In the genomic region with DNA sequence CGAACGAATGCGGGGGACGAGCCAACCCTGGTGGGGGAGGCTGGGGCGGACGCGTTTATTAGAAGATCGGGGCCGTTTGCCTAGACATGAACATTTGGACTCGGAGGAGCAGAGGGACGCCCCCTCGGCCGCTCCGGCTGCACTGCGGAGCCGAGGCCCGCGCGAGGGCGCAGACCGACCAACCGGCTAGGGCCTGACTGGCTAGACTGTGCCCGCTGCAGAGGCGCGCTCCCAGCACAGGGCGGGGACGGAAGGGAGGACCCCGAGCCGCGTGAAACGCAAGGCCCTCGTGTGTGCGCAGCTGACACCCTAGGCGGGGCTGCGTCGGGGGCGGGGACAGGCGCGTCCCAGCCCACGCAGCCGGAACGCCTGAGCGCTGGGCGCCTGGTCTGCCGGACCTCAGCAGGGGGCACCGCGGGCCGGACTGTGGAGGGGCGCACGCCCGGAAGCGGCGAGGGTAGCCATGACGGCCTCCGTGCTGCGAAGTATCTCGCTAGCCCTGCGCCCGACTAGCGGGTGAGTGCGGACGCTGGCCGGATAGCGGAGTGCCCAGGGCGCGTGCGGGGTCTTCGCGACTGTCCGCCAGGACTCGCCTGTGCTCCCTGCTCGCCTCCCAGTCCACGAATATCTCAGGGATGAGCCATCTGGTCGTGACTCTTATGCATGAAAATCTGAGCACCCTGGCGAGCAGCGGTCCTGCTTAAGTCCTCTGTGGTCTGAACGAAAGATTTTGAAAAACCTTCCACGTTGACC, we compare ENCODE assay signal across 1 cellular context.
A peak's percentile ranks its signal among the peaks of the same experiment; 100 is the strongest.
TF ChIP-seq lines count a peak whose summit lies in the region.

A gene (plus strand): TSS at position 454 of the 753 bp plus-strand sequence. CDS start 10 bp downstream, at position 464.

TF ChIP-seq in HEK293, 187 proteins besides CTCF, POLR2A, EP300 and RAD21 (continued from another document and continues in another):
- TF ChIP-seq, protein P1, sequence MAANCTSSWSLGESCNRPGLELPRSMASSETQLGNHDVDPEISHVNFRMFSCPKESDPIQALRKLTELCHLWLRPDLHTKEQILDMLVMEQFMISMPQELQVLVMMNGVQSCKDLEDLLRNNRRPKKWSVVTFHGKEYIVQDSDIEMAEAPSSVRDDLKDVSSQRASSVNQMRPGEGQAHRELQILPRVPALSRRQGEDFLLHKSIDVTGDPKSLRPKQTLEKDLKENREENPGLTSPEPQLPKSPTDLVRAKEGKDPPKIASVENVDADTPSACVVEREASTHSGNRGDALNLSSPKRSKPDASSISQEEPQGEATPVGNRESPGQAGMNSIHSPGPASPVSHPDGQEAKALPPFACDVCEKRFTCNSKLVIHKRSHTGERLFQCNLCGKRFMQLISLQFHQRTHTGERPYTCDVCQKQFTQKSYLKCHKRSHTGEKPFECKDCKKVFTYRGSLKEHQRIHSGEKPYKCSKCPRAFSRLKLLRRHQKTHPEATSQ (tag by site-specific recombination; IDR thresholded peaks at IDR 0.05), result peak; percentile 99
- TF ChIP-seq, protein P2, sequence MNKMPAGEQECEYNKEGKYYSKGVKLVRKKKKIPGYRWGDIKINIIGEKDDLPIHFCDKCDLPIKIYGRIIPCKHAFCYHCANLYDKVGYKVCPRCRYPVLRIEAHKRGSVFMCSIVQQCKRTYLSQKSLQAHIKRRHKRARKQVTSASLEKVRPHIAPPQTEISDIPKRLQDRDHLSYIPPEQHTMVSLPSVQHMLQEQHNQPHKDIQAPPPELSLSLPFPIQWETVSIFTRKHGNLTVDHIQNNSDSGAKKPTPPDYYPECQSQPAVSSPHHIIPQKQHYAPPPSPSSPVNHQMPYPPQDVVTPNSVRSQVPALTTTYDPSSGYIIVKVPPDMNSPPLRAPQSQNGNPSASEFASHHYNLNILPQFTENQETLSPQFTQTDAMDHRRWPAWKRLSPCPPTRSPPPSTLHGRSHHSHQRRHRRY (tag by site-specific recombination; IDR thresholded peaks at IDR 0.05), result no peak; the same call in 1 of the 2 replicates
- TF ChIP-seq, protein P3, sequence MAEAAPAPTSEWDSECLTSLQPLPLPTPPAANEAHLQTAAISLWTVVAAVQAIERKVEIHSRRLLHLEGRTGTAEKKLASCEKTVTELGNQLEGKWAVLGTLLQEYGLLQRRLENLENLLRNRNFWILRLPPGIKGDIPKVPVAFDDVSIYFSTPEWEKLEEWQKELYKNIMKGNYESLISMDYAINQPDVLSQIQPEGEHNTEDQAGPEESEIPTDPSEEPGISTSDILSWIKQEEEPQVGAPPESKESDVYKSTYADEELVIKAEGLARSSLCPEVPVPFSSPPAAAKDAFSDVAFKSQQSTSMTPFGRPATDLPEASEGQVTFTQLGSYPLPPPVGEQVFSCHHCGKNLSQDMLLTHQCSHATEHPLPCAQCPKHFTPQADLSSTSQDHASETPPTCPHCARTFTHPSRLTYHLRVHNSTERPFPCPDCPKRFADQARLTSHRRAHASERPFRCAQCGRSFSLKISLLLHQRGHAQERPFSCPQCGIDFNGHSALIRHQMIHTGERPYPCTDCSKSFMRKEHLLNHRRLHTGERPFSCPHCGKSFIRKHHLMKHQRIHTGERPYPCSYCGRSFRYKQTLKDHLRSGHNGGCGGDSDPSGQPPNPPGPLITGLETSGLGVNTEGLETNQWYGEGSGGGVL (tag by site-specific recombination; IDR thresholded peaks at IDR 0.05), result peak; percentile 19; the same call in 1 of the 2 replicates
- TF ChIP-seq SP7 (tag by site-specific recombination; IDR thresholded peaks at IDR 0.05), result peak; percentile 85
- TF ChIP-seq ZNF629 (tag by site-specific recombination; IDR thresholded peaks at IDR 0.05), result peak; percentile 74
- no peak for TF ChIP-seq MZF1 (tag by site-specific recombination; IDR thresholded peaks at IDR 0.05; ENCODE audit: borderline replicate concordance)
- TF ChIP-seq ZNF138 (tag by site-specific recombination; IDR thresholded peaks at IDR 0.05; ENCODE audit: borderline replicate concordance), result no peak
- TF ChIP-seq ZNF561 (tag by site-specific recombination; IDR thresholded peaks at IDR 0.05; ENCODE audit: borderline replicate concordance), result peak; percentile 93
- no peak for TF ChIP-seq MEIS1 (CRISPR knock-in tag; IDR thresholded peaks at IDR 0.05; ENCODE audit: borderline replicate concordance)
- TF ChIP-seq ZNF777 (tag by site-specific recombination; IDR thresholded peaks at IDR 0.05; ENCODE audit: borderline replicate concordance), result 0 out of 2 replicates have a peak, but pooled peaks have one; percentile 34
- TF ChIP-seq, protein P4, sequence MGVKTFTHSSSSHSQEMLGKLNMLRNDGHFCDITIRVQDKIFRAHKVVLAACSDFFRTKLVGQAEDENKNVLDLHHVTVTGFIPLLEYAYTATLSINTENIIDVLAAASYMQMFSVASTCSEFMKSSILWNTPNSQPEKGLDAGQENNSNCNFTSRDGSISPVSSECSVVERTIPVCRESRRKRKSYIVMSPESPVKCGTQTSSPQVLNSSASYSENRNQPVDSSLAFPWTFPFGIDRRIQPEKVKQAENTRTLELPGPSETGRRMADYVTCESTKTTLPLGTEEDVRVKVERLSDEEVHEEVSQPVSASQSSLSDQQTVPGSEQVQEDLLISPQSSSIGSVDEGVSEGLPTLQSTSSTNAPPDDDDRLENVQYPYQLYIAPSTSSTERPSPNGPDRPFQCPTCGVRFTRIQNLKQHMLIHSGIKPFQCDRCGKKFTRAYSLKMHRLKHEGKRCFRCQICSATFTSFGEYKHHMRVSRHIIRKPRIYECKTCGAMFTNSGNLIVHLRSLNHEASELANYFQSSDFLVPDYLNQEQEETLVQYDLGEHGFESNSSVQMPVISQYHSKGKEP (tag by site-specific recombination; IDR thresholded peaks at IDR 0.05), result no peak
- TF ChIP-seq, protein P5, sequence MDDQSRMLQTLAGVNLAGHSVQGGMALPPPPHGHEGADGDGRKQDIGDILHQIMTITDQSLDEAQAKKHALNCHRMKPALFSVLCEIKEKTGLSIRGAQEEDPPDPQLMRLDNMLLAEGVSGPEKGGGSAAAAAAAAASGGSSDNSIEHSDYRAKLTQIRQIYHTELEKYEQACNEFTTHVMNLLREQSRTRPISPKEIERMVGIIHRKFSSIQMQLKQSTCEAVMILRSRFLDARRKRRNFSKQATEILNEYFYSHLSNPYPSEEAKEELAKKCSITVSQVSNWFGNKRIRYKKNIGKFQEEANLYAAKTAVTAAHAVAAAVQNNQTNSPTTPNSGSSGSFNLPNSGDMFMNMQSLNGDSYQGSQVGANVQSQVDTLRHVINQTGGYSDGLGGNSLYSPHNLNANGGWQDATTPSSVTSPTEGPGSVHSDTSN (CRISPR knock-in tag; IDR thresholded peaks at IDR 0.05), result peak; percentile 87; the same call in 1 of the 2 replicates
- peak; percentile 89 for TF ChIP-seq ZXDB (tag by site-specific recombination; IDR thresholded peaks at IDR 0.05)
- TF ChIP-seq OSR2 (tag by site-specific recombination; IDR thresholded peaks at IDR 0.05), result peak; percentile 21
- TF ChIP-seq, protein P6, sequence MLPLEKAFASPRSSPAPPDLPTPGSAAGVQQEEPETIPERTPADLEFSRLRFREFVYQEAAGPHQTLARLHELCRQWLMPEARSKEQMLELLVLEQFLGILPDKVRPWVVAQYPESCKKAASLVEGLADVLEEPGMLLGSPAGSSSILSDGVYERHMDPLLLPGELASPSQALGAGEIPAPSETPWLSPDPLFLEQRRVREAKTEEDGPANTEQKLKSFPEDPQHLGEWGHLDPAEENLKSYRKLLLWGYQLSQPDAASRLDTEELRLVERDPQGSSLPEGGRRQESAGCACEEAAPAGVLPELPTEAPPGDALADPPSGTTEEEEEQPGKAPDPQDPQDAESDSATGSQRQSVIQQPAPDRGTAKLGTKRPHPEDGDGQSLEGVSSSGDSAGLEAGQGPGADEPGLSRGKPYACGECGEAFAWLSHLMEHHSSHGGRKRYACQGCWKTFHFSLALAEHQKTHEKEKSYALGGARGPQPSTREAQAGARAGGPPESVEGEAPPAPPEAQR (tag by site-specific recombination; IDR thresholded peaks at IDR 0.05), result peak; percentile 89; the same call in 1 of the 2 replicates
- peak; percentile 18; the same call in 1 of the 2 replicates for TF ChIP-seq OVOL3 (tag by site-specific recombination; IDR thresholded peaks at IDR 0.05)
- TF ChIP-seq, protein P7, sequence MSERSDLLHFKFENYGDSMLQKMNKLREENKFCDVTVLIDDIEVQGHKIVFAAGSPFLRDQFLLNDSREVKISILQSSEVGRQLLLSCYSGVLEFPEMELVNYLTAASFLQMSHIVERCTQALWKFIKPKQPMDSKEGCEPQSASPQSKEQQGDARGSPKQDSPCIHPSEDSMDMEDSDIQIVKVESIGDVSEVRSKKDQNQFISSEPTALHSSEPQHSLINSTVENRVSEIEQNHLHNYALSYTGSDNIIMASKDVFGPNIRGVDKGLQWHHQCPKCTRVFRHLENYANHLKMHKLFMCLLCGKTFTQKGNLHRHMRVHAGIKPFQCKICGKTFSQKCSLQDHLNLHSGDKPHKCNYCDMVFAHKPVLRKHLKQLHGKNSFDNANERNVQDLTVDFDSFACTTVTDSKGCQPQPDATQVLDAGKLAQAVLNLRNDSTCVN (tag by site-specific recombination; optimal IDR thresholded peaks at IDR 0.05), result peak; percentile 100
- TF ChIP-seq KLF9 (tag by site-specific recombination; IDR thresholded peaks at IDR 0.05; ENCODE audit: low read depth), result peak; percentile 93
- TF ChIP-seq ZNF510 (tag by site-specific recombination; IDR thresholded peaks at IDR 0.05; ENCODE audit: insufficient replicate concordance), result no peak
- TF ChIP-seq ZSCAN30 (tag by site-specific recombination; IDR thresholded peaks at IDR 0.05), result peak; percentile 98
- TF ChIP-seq BCL11A (tag by site-specific recombination; IDR thresholded peaks at IDR 0.05; ENCODE audit: low read depth), result peak; percentile 84
- no peak for TF ChIP-seq ZNF214 (tag by site-specific recombination; IDR thresholded peaks at IDR 0.05; ENCODE audit: borderline replicate concordance)
- TF ChIP-seq ZNF24 (tag by site-specific recombination; IDR thresholded peaks at IDR 0.05), result peak; percentile 33
- TF ChIP-seq, protein P8, sequence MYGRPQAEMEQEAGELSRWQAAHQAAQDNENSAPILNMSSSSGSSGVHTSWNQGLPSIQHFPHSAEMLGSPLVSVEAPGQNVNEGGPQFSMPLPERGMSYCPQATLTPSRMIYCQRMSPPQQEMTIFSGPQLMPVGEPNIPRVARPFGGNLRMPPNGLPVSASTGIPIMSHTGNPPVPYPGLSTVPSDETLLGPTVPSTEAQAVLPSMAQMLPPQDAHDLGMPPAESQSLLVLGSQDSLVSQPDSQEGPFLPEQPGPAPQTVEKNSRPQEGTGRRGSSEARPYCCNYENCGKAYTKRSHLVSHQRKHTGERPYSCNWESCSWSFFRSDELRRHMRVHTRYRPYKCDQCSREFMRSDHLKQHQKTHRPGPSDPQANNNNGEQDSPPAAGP (tag by site-specific recombination; IDR thresholded peaks at IDR 0.05), result peak; percentile 97
- TF ChIP-seq, protein P9, sequence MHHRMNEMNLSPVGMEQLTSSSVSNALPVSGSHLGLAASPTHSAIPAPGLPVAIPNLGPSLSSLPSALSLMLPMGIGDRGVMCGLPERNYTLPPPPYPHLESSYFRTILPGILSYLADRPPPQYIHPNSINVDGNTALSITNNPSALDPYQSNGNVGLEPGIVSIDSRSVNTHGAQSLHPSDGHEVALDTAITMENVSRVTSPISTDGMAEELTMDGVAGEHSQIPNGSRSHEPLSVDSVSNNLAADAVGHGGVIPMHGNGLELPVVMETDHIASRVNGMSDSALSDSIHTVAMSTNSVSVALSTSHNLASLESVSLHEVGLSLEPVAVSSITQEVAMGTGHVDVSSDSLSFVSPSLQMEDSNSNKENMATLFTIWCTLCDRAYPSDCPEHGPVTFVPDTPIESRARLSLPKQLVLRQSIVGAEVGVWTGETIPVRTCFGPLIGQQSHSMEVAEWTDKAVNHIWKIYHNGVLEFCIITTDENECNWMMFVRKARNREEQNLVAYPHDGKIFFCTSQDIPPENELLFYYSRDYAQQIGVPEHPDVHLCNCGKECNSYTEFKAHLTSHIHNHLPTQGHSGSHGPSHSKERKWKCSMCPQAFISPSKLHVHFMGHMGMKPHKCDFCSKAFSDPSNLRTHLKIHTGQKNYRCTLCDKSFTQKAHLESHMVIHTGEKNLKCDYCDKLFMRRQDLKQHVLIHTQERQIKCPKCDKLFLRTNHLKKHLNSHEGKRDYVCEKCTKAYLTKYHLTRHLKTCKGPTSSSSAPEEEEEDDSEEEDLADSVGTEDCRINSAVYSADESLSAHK (tag by site-specific recombination; IDR thresholded peaks at IDR 0.05), result no peak; the same call in 1 of the 2 replicates
- TF ChIP-seq BCL11B (tag by site-specific recombination; IDR thresholded peaks at IDR 0.05; ENCODE audit: low read depth), result peak; percentile 98
- TF ChIP-seq, protein P10, sequence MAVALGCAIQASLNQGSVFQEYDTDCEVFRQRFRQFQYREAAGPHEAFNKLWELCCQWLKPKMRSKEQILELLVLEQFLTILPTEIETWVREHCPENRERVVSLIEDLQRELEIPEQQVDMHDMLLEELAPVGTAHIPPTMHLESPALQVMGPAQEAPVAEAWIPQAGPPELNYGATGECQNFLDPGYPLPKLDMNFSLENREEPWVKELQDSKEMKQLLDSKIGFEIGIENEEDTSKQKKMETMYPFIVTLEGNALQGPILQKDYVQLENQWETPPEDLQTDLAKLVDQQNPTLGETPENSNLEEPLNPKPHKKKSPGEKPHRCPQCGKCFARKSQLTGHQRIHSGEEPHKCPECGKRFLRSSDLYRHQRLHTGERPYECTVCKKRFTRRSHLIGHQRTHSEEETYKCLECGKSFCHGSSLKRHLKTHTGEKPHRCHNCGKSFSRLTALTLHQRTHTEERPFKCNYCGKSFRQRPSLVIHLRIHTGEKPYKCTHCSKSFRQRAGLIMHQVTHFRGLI (tag by site-specific recombination; IDR thresholded peaks at IDR 0.05), result peak; percentile 74
- TF ChIP-seq, protein P11, sequence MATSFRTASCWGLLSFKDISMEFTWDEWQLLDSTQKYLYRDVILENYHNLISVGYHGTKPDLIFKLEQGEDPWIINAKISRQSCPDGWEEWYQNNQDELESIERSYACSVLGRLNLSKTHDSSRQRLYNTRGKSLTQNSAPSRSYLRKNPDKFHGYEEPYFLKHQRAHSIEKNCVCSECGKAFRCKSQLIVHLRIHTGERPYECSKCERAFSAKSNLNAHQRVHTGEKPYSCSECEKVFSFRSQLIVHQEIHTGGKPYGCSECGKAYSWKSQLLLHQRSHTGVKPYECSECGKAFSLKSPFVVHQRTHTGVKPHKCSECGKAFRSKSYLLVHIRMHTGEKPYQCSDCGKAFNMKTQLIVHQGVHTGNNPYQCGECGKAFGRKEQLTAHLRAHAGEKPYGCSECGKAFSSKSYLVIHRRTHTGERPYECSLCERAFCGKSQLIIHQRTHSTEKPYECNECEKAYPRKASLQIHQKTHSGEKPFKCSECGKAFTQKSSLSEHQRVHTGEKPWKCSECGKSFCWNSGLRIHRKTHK (tag by site-specific recombination; IDR thresholded peaks at IDR 0.05), result no peak
- TF ChIP-seq ZNF626 (tag by site-specific recombination; IDR thresholded peaks at IDR 0.05), result peak; percentile 86; the same call in 1 of the 2 replicates
- peak; percentile 77; the same call in 1 of the 2 replicates for TF ChIP-seq ZBTB7A (tag by site-specific recombination; IDR thresholded peaks at IDR 0.05; ENCODE audit: low read depth)
- peak; percentile 93 for TF ChIP-seq SP2 (tag by site-specific recombination; IDR thresholded peaks at IDR 0.05)
- TF ChIP-seq, protein P12, sequence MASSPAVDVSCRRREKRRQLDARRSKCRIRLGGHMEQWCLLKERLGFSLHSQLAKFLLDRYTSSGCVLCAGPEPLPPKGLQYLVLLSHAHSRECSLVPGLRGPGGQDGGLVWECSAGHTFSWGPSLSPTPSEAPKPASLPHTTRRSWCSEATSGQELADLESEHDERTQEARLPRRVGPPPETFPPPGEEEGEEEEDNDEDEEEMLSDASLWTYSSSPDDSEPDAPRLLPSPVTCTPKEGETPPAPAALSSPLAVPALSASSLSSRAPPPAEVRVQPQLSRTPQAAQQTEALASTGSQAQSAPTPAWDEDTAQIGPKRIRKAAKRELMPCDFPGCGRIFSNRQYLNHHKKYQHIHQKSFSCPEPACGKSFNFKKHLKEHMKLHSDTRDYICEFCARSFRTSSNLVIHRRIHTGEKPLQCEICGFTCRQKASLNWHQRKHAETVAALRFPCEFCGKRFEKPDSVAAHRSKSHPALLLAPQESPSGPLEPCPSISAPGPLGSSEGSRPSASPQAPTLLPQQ (tag by site-specific recombination; IDR thresholded peaks at IDR 0.05), result peak; percentile 86; the same call in 1 of the 2 replicates
- TF ChIP-seq ZNF776 (tag by site-specific recombination; IDR thresholded peaks at IDR 0.05; ENCODE audit: borderline replicate concordance), result no peak
